ENCODE assay signal across 8 cellular contexts in the genomic region with DNA sequence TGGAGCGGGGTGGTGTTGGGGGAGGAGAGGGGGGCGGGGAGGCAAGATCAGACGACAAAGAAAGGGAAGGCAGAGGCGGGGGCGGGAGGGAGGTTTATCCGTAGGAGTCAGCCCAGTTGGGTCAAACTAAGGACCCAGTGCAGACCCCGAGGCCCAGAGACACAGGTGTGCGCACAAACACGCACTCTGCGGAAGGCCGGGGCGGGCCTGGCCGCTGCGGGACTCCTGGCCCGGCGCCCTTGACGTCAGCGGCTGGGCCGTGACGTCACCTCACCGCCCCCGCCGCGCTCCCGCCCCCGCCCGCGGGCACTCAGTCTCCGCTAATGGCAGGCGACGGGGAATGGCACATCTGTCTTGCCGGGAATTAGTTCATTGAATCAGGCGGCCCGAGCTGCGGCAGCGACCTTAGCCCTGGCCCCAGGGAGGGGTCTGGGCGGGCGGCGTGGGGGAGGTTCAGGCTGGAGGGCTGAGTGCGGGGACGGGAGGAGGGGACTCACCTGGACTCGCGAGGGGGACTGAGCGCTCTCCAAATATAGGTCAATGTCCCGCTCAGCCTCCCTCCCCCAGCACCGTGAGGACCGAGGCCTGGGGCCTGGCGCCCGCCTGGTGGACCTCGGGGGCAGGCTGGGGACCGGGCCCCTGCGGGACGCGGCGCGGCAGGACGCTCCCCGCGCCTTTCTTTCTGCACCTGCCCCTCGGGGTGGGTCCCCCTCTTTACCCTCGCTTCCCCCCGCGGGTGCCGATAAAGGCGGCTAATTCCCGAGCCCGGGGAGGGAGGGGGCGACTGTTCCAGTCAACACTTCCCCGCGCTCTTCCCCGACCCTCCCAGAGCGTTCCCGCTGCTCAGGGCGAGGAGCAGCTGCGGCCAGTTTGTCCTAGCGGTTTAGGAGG. TPM values are rescaled to one million over a fixed set of nuclear protein-coding genes. Genes with fewer than 3 reads are reported as not detected.
A peak's percentile ranks its signal among the peaks of the same experiment; 100 is the strongest.
DNase-seq lines count a peak whose midpoint lies in the region; ATAC-seq and TF ChIP-seq lines count a peak whose summit lies in the region.

No MANE protein-coding gene starts in this region.

- no peak overlapping the region for H3K27ac ChIP-seq in vagina

- H3K36me3 ChIP-seq in vagina = no peaks in the 10 kb centered on the region

- no peak for TF ChIP-seq POLR2A in vagina (IDR thresholded peaks at IDR 0.05)

- ATAC-seq in omental fat pad (ENCODE audit: low FRiP score) = peak; percentile 72
- no peak for ATAC-seq in HG03159 (IDR thresholded peaks at IDR 0.05; ENCODE audit: unreplicated experiment)
- ATAC-seq in GM18520 (IDR thresholded peaks at IDR 0.05; ENCODE audit: unreplicated experiment) = no peak

- no peaks in the 10 kb centered on the region for H3K27me3 ChIP-seq in vagina

- TF ChIP-seq CTCF in fibroblast of pulmonary artery (IDR thresholded peaks at IDR 0.05; ENCODE audit: low read length, missing control alignments) (no peak), omental fat pad (IDR thresholded peaks at IDR 0.05) (no peak), vagina (IDR thresholded peaks at IDR 0.05) (no peak)

- H3K9me3 ChIP-seq in vagina = no peaks in the 10 kb centered on the region

- DNase-seq in NCI-H1092 treated with DMSO at 0.1 percent for 48 hours (lab: John Stamatoyannopoulos, UW) = peak; percentile 10
- DNase-seq in NCI-H1092 (lab: John Stamatoyannopoulos, UW) = no peak
- peak; percentile 71 for DNase-seq in activated T-cell treated with anti-CD3 and anti-CD28 coated beads, Interleukin-2, amount 50 U/mL, for 1 hour
- DNase-seq in fibroblast of pulmonary artery (ENCODE audit: low read depth) = peak; percentile 38
- no peak for DNase-seq in omental fat pad (ENCODE audit: low spot score)
- no peak for DNase-seq in vagina (ENCODE audit: extremely low spot score in 2 of 2)

- H3K4me1 ChIP-seq in vagina = peaks cover 16% of the 10 kb centered on the region

- intact Hi-C loops in vagina (cut with DNase I) = no loop called here

- H3K4me3 ChIP-seq in fibroblast of pulmonary artery (replicated peaks; ENCODE audit: low read depth, low read length) = no peak overlapping the region
- peak overlapping the region; percentile 36 to 51 for H3K4me3 ChIP-seq in vagina

RNA-seq across cellular contexts. Expression of a gene that starts 15.5 kb away (rescaled TPM):
- total RNA-seq in omental fat pad (1 to 10 TPM in 2 of 4 donors, under 1 TPM in 1, not detected in 1; 0.19 to 1.1 (median 1.0) TPM), vagina (not detected)

RNA-seq across cellular contexts. Expression of a gene that starts 17.0 kb away (rescaled TPM):
- not detected for total RNA-seq in omental fat pad
- total RNA-seq in vagina = not detected

RNA-seq across cellular contexts. Expression of a gene that starts 22.8 kb away (rescaled TPM):
- not detected for total RNA-seq in omental fat pad
- not detected for total RNA-seq in vagina

RNA-seq across cellular contexts. Expression of a gene that starts 36.3 kb away (rescaled TPM):
- total RNA-seq in omental fat pad (not detected), vagina (not detected)

RNA-seq across cellular contexts. Expression of a gene that starts 47.2 kb away (rescaled TPM):
- total RNA-seq in omental fat pad = not detected
- not detected for total RNA-seq in vagina

Comparison
In these comparisons a context has a peak if more than half of its experiments do, and no peak if none do; other contexts are left out.
1. DNase-seq: peak in NCI-H1092 treated with DMSO at 0.1 percent for 48 hours (single experiment), activated T-cell treated with anti-CD3 and anti-CD28 coated beads, Interleukin-2, amount 50 U/mL, for 1 hour (single experiment) and fibroblast of pulmonary artery (single experiment); none in NCI-H1092 (single experiment), omental fat pad (single experiment) and vagina (0 of 2).